In the genomic region with DNA sequence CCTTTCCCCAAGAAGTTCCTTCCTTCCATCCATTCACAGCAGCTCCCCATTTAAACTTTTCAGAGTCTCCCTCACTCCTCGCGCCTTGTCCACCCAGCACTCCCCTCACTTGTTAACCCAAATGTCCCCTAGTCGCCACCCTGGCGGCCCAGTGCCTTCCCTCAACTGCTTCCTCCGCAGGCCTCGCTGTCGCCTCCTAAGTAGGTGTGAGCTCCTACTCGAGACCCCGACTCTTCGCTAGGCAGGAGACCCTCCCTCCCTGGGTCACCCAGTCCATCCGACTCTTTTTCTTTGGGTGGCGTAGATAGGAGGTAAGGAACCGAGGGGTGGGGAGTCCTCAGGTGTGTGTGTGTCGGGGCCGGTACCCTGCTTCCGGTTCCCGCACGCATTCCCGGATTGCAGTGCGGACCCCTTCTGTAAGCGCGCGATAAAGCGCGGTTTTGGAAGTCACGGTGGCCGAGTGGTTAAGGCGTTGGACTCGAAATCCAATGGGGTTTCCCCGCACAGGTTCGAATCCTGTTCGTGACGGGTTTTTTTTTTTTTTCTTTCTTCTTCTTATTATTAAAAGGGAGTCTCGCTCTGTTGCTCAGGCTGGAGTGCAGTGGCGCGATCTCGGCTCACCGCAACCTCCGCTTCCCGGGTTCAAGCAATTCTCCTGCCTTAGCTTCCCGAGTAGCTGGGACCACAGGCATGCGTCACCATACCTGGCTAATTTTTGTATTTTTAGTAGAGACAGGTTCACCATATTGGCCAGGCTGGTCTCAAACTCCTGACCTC, we compare ENCODE assay signal across 8 cellular contexts. TPM values are rescaled to one million over a fixed set of nuclear protein-coding genes. Genes with fewer than 3 reads are reported as not detected.
DNase-seq lines count a peak whose midpoint lies in the region; ATAC-seq and TF ChIP-seq lines count a peak whose summit lies in the region.

No MANE protein-coding gene starts in this region.

- POLR2A ChIA-PET in HEK293 (lab: Yijun Ruan, JAX): interaction anchor here (0.6 to 5.3 kb wide), 28 partner anchors 9 to 249 kb away, joined by 3 to 59 read pairs (median 4); a partner anchor contains a TSS

- H3K27ac ChIP-seq in HEK293 (ENCODE audit: extremely low read depth, low read depth, low read length): peak overlapping the region; percentile 86
- peak overlapping the region; percentile 91 for H3K27ac ChIP-seq in suprapubic skin

- TF ChIP-seq POLR2A in suprapubic skin (IDR thresholded peaks at IDR 0.05): no peak

- H3K9me3 Mint-ChIP-seq in activated naive CD8-positive, alpha-beta T cell (ENCODE audit: low read depth): no peaks in the 10 kb centered on the region

- intact Hi-C loops in head of caudate nucleus (cut with DNase I): loop anchor here (2.0 to 10.0 kb wide), 3 partner anchors 35 to 75 kb away; a partner anchor contains a TSS

- ATAC-seq in omental fat pad (ENCODE audit: low FRiP score): peak; percentile 61

- H3K27me3 ChIP-seq in suprapubic skin: no peaks in the 10 kb centered on the region

- H3K4me3 Mint-ChIP-seq in activated naive CD8-positive, alpha-beta T cell: peak overlapping the region; percentile 96

- DNase-seq in DMS79 treated with DMSO at 0.1 percent for 48 hours (lab: John Stamatoyannopoulos, UW): peak; percentile 61
- DNase-seq in NCI-H1092 (lab: John Stamatoyannopoulos, UW): peak; percentile 79
- DNase-seq in SKM-1 (lab: John Stamatoyannopoulos, UW; ENCODE audit: unreplicated experiment): peak; percentile 8
- DNase-seq in head of caudate nucleus: peak; percentile 53 to 95 (median 86)
- DNase-seq in omental fat pad (ENCODE audit: low spot score): peak; percentile 85
- peak; percentile 87 to 88 for DNase-seq in suprapubic skin (ENCODE audit: low spot score in 2 of 2)

- H3K4me1 Mint-ChIP-seq in activated naive CD8-positive, alpha-beta T cell (ENCODE audit: low read depth): peaks cover 45% of the 10 kb centered on the region

- peaks cover 12 to 22% of the 10 kb centered on the region in 2 experiments for H3K36me3 ChIP-seq in HEK293 (ENCODE audit: control insufficient read depth in 2 of 2, insufficient read depth in 1 of 2, low read length in 2 of 2)
- H3K36me3 ChIP-seq in suprapubic skin: peaks cover 17% of the 10 kb centered on the region

- H3K27me3 Mint-ChIP-seq in activated naive CD8-positive, alpha-beta T cell: no peaks in the 10 kb centered on the region

- CTCF ChIA-PET in HEK293 (lab: Yijun Ruan, JAX): interaction anchor here (0.5 to 6.1 kb wide), 45 partner anchors 9 to 473 kb away, joined by 3 to 86 read pairs (median 5); a partner anchor contains a TSS

- H3K36me3 Mint-ChIP-seq in activated naive CD8-positive, alpha-beta T cell: peaks cover 8% of the 10 kb centered on the region

- H3K4me1 ChIP-seq in HEK293 (ENCODE audit: control insufficient read depth, insufficient read depth, low read length) (no peaks in the 10 kb centered on the region; the same call in 1 of the 2 replicates), suprapubic skin (peaks cover 29% of the 10 kb centered on the region)

- TF ChIP-seq EP300 in suprapubic skin (IDR thresholded peaks at IDR 0.05): no peak

- H3K4me3 ChIP-seq in HEK293 (ENCODE audit: low read depth, low read length) (peak overlapping the region; percentile 81), suprapubic skin (peak overlapping the region; percentile 88)

- 0 out of 2 replicates have a peak, but pooled peaks have one; percentile 33 for TF ChIP-seq CTCF in HEK293 (tag by site-specific recombination; IDR thresholded peaks at IDR 0.05)
- peak in 1 of 3 donors; percentile 14 for TF ChIP-seq CTCF in omental fat pad (IDR thresholded peaks at IDR 0.05)
- no peak for TF ChIP-seq CTCF in suprapubic skin (IDR thresholded peaks at IDR 0.05)

- H3K9me3 ChIP-seq in HEK293 (ENCODE audit: control insufficient read depth, insufficient read depth, low read depth, low read length): no peaks in the 10 kb centered on the region
- no peaks in the 10 kb centered on the region for H3K9me3 ChIP-seq in suprapubic skin

- peak overlapping the region; percentile 98 for H3K27ac Mint-ChIP-seq in activated naive CD8-positive, alpha-beta T cell

- WGBS in suprapubic skin: under 1% methylated on average over 42 of the region's 42 CpGs

TF ChIP-seq in HEK293, 187 proteins besides CTCF, POLR2A, EP300 and RAD21 (continues in another document):
- TF ChIP-seq ZNF76 (tag by site-specific recombination; IDR thresholded peaks at IDR 0.05; ENCODE audit: borderline replicate concordance, low read depth): peak; percentile 73
- no peak for TF ChIP-seq ZNF701 (tag by site-specific recombination; IDR thresholded peaks at IDR 0.05)
- peak; percentile 72 for TF ChIP-seq ZBTB21 (tag by site-specific recombination; IDR thresholded peaks at IDR 0.05)
- peak; percentile 52; the same call in 1 of the 2 replicates for TF ChIP-seq KLF16 (tag by site-specific recombination; IDR thresholded peaks at IDR 0.05)
- TF ChIP-seq MYNN (tag by site-specific recombination; IDR thresholded peaks at IDR 0.05; ENCODE audit: borderline replicate concordance): peak; percentile 5; the same call in 1 of the 2 replicates
- TF ChIP-seq, protein P1, sequence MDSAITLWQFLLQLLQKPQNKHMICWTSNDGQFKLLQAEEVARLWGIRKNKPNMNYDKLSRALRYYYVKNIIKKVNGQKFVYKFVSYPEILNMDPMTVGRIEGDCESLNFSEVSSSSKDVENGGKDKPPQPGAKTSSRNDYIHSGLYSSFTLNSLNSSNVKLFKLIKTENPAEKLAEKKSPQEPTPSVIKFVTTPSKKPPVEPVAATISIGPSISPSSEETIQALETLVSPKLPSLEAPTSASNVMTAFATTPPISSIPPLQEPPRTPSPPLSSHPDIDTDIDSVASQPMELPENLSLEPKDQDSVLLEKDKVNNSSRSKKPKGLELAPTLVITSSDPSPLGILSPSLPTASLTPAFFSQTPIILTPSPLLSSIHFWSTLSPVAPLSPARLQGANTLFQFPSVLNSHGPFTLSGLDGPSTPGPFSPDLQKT (IDR thresholded peaks at IDR 0.05; ENCODE audit: borderline replicate concordance, low read depth, low read length): no peak; the same call in 1 of the 2 replicates
- TF ChIP-seq KLF8 (tag by site-specific recombination; IDR thresholded peaks at IDR 0.05): peak; percentile 91
- TF ChIP-seq ZNF654 (tag by site-specific recombination; IDR thresholded peaks at IDR 0.05; ENCODE audit: low read depth): no peak; the same call in 1 of the 2 replicates
- TF ChIP-seq, protein P2, sequence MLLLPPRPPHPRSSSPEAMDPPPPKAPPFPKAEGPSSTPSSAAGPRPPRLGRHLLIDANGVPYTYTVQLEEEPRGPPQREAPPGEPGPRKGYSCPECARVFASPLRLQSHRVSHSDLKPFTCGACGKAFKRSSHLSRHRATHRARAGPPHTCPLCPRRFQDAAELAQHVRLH (tag by site-specific recombination; IDR thresholded peaks at IDR 0.05): peak; percentile 93
- TF ChIP-seq ZNF670 (tag by site-specific recombination; IDR thresholded peaks at IDR 0.05; ENCODE audit: low read depth): no peak
- TF ChIP-seq ZNF624 (tag by site-specific recombination; IDR thresholded peaks at IDR 0.05): 0 out of 2 replicates have a peak, but pooled peaks have one; percentile 25
- TF ChIP-seq ZNF10 (tag by site-specific recombination; IDR thresholded peaks at IDR 0.05): peak; percentile 99
- TF ChIP-seq ZNF302 (tag by site-specific recombination; IDR thresholded peaks at IDR 0.05; ENCODE audit: low read depth): no peak
- no peak for TF ChIP-seq ZNF174 (tag by site-specific recombination; IDR thresholded peaks at IDR 0.05)
- TF ChIP-seq REPIN1 (tag by site-specific recombination; IDR thresholded peaks at IDR 0.05; ENCODE audit: low read depth): peak; percentile 90; the same call in 1 of the 2 replicates
- no peak for TF ChIP-seq HOXC10 (CRISPR knock-in tag; IDR thresholded peaks at IDR 0.05)
- TF ChIP-seq ZBTB17 (tag by site-specific recombination; IDR thresholded peaks at IDR 0.05): peak; percentile 92
- TF ChIP-seq ZNF341 (tag by site-specific recombination; IDR thresholded peaks at IDR 0.05; ENCODE audit: low read depth): 0 out of 2 replicates have a peak, but pooled peaks have one; percentile 8
- no peak for TF ChIP-seq ZNF560 (tag by site-specific recombination; IDR thresholded peaks at IDR 0.05; ENCODE audit: borderline replicate concordance)
- no peak; the same call in 1 of the 2 replicates for TF ChIP-seq BCL11B (tag by site-specific recombination; IDR thresholded peaks at IDR 0.05; ENCODE audit: low read depth)
- TF ChIP-seq ZNF292 (tag by site-specific recombination; IDR thresholded peaks at IDR 0.05; ENCODE audit: borderline replicate concordance, low read depth): no peak
- TF ChIP-seq ZNF555 (tag by site-specific recombination; conservative IDR thresholded peaks at IDR 0.05): no peak
- no peak for TF ChIP-seq ZSCAN16 (tag by site-specific recombination; IDR thresholded peaks at IDR 0.05)
- TF ChIP-seq ZNF24 (tag by site-specific recombination; IDR thresholded peaks at IDR 0.05): peak; percentile 92
- TF ChIP-seq ZNF184 (tag by site-specific recombination; IDR thresholded peaks at IDR 0.05): 0 out of 2 replicates have a peak, but pooled peaks have one; percentile 63
- TF ChIP-seq SETDB1 (IDR thresholded peaks at IDR 0.05; ENCODE audit: insufficient read length, low read length): no peak
- no peak for TF ChIP-seq ZNF175 (tag by site-specific recombination; IDR thresholded peaks at IDR 0.05)
- peak; percentile 87 for TF ChIP-seq ZNF610 (tag by site-specific recombination; IDR thresholded peaks at IDR 0.05; ENCODE audit: borderline replicate concordance)

RNA-seq across cellular contexts. Expression of a gene that starts 0.8 kb away (rescaled TPM):
- total RNA-seq in omental fat pad (100 to 1,000 TPM in 1 of 4 donors, 10 to 100 TPM in 3; 65.5 to 101 (median 82.1) TPM), suprapubic skin (100 to 1,000 TPM in 2 of 4 donors, 10 to 100 TPM in 2; 53.6 to 137 (median 85.9) TPM)

RNA-seq across cellular contexts. Expression of a gene that starts 31.6 kb away (rescaled TPM):
- total RNA-seq in omental fat pad: 100 to 1,000 TPM in 1 of 4 donors, 10 to 100 TPM in 3; 50.0 to 128 (median 76.2) TPM
- total RNA-seq in suprapubic skin: 10 to 100 TPM; 28.4 to 60.6 (median 35.8) TPM

RNA-seq across cellular contexts. Expression of a gene that starts 31.9 kb away (rescaled TPM):
- 1,000 to 10,000 TPM; 2,379 to 4,265 (median 3,293) TPM for total RNA-seq in omental fat pad
- total RNA-seq in suprapubic skin: 1,000 to 10,000 TPM in 1 of 4 donors, 100 to 1,000 TPM in 3; 773 to 1,142 (median 915) TPM

RNA-seq across cellular contexts. Expression of a gene that starts 34.0 kb away (rescaled TPM):
- total RNA-seq in omental fat pad (10 to 100 TPM; 13.2 to 24.3 (median 17.2) TPM), suprapubic skin (10 to 100 TPM; 13.3 to 23.7 (median 20.1) TPM)

RNA-seq across cellular contexts. Expression of a gene that starts 37.7 kb away (rescaled TPM):
- total RNA-seq in omental fat pad: 10 to 100 TPM; 25.8 to 42.4 (median 31.8) TPM
- total RNA-seq in suprapubic skin: 10 to 100 TPM; 28.3 to 37.4 (median 28.5) TPM

Comparison
In these comparisons a context has a peak if more than half of its experiments do, and no peak if none do; other contexts are left out.
1. Peak in every context shown above with its lines: DNase-seq, ATAC-seq, H3K4me3 ChIP-seq and H3K27ac ChIP-seq.
2. DNase-seq: peak in every context shown above with its lines; median percentile 88 in suprapubic skin; 86 in head of caudate nucleus; 85 in omental fat pad; 79 in NCI-H1092; 61 in DMS79 treated with DMSO at 0.1 percent for 48 hours; 8 in SKM-1.